ENCODE assay signal across 35 cellular contexts in genomic region chr11:60744114-60744513, GRCh38. TPM values are rescaled to one million over a fixed set of nuclear protein-coding genes. Genes with fewer than 3 reads are reported as not detected.
DNase-seq lines count a peak whose midpoint lies in the region; ATAC-seq and TF ChIP-seq lines count a peak whose summit lies in the region.
"Had no signal": no experiment of that assay in that cellular context is flagged by ENCODE, and none has a peak within 500 bp of the region (broad histone marks: within the 10 kb centered on the region; RNA-seq: fewer than 3 reads in every experiment).

No MANE protein-coding gene starts in this region.

- H3K27ac ChIP-seq in C4-2B = peak overlapping the region; percentile 33; the same call in 1 of the 2 replicates
- H3K27ac ChIP-seq: 22Rv1; A549; BLaER1; BLaER1 treated with 17β-estradiol and CSF1 and Interleukin-3, amounts not matched to agents 10 nM and 100 nM had no signal

- H3K4me3 Mint-ChIP-seq in endothelial cell (ENCODE audit: unreplicated experiment) (no peak overlapping the region), progenitor cell of endocrine pancreas (ENCODE audit: low read depth) (no peak overlapping the region)
- H3K4me3 Mint-ChIP-seq: B cell; CD14-positive monocyte; CD4-positive, alpha-beta memory T cell; CD4-positive, alpha-beta T cell; CD8-positive, alpha-beta memory T cell; CD8-positive, alpha-beta T cell had no signal

- peaks cover 19% of the 10 kb centered on the region for H3K27me3 Mint-ChIP-seq in endothelial cell (ENCODE audit: unreplicated experiment)
- H3K27me3 Mint-ChIP-seq in progenitor cell of endocrine pancreas = peaks cover 2% of the 10 kb centered on the region

- H3K4me1 Mint-ChIP-seq in endothelial cell (ENCODE audit: unreplicated experiment) = peaks cover 36% of the 10 kb centered on the region
- no peaks in the 10 kb centered on the region for H3K4me1 Mint-ChIP-seq in progenitor cell of endocrine pancreas (ENCODE audit: low read depth)
- H3K4me1 Mint-ChIP-seq: B cell; CD4-positive, alpha-beta memory T cell; CD4-positive, CD25-positive, alpha-beta regulatory T cell; CD8-positive, alpha-beta memory T cell had no signal

- H3K9me3 Mint-ChIP-seq in endothelial cell (ENCODE audit: unreplicated experiment) = peaks cover 15% of the 10 kb centered on the region
- peaks cover 7% of the 10 kb centered on the region for H3K9me3 Mint-ChIP-seq in progenitor cell of endocrine pancreas (ENCODE audit: low read depth)

- TF ChIP-seq CTCF in C4-2B (conservative IDR thresholded peaks at IDR 0.05) = no peak
- TF ChIP-seq CTCF in endothelial cell (IDR thresholded peaks at IDR 0.05; ENCODE audit: unreplicated experiment) = no peak
- TF ChIP-seq CTCF in progenitor cell of endocrine pancreas (IDR thresholded peaks at IDR 0.05; ENCODE audit: unreplicated experiment) = no peak

- H3K36me3 Mint-ChIP-seq in endothelial cell (ENCODE audit: low read depth, unreplicated experiment) = peaks cover 10% of the 10 kb centered on the region
- no peaks in the 10 kb centered on the region for H3K36me3 Mint-ChIP-seq in progenitor cell of endocrine pancreas (ENCODE audit: insufficient read depth)
- H3K36me3 Mint-ChIP-seq: CD14-positive monocyte; CD4-positive, alpha-beta memory T cell; CD4-positive, CD25-positive, alpha-beta regulatory T cell; CD8-positive, alpha-beta T cell had no signal

- H3K27ac Mint-ChIP-seq in endothelial cell (ENCODE audit: unreplicated experiment) (peak overlapping the region; percentile 97), progenitor cell of endocrine pancreas (no peak overlapping the region)
- H3K27ac Mint-ChIP-seq: B cell; CD4-positive, alpha-beta memory T cell; CD4-positive, alpha-beta T cell; CD4-positive, CD25-positive, alpha-beta regulatory T cell; CD8-positive, alpha-beta memory T cell; CD8-positive, alpha-beta T cell had no signal

- ATAC-seq in HG02588 (IDR thresholded peaks at IDR 0.05; ENCODE audit: unreplicated experiment) = no peak
- no peak for ATAC-seq in activated CD4-positive, CD25-positive, alpha-beta regulatory T cell treated with anti-CD3 and anti-CD28 coated beads, Interleukin-2, amount 50 U/mL, for 24 hours
- ATAC-seq: A549; CD8-positive, alpha-beta T cell had no signal

- DNase-seq in endothelial cell (ENCODE audit: low spot score) (no peak), mucosa of gallbladder (ENCODE audit: low spot score) (peak; percentile 26), progenitor cell of endocrine pancreas (ENCODE audit: low spot score, unreplicated experiment) (no peak)
- DNase-seq: 8988T; ACHN; AML-193; BE2C; C1 segment of cervical spinal cord; Caco-2; Calu3; CD4-positive, alpha-beta memory T cell; CD4-positive, alpha-beta T cell; CD4-positive, CD25-positive, alpha-beta regulatory T cell; CD8-positive, alpha-beta memory T cell; CD8-positive, alpha-beta T cell; COR-L47; DMS 273 treated with DMSO at 0.1 percent for 48 hours; DMS153; DMS53; DMS79; DMS79 treated with DMSO at 0.1 percent for 48 hours; DND-41; EL had no signal

RNA-seq across cellular contexts. Expression of gene MS4A15, which starts 12.6 kb away (rescaled TPM):
- not detected for total RNA-seq in endothelial cell (ENCODE audit: unreplicated experiment)
- not detected for total RNA-seq in mucosa of gallbladder
- not detected in 2 replicates for total RNA-seq in progenitor cell of endocrine pancreas
- total RNA-seq: A172; A673; B cell; Caco-2; Calu3; CD4-positive, alpha-beta memory T cell; CD4-positive, alpha-beta T cell; CD4-positive, CD25-positive, alpha-beta regulatory T cell; CD8-positive, alpha-beta memory T cell; CD8-positive, alpha-beta T cell; Daoy had no signal

RNA-seq across cellular contexts. Expression of gene MS4A18, which starts 19.6 kb away (rescaled TPM):
- total RNA-seq in endothelial cell (ENCODE audit: unreplicated experiment) (not detected), mucosa of gallbladder (not detected), progenitor cell of endocrine pancreas (not detected in 2 replicates)
- total RNA-seq: A172; A673; B cell; Caco-2; Calu3; CD4-positive, alpha-beta memory T cell; CD4-positive, alpha-beta T cell; CD4-positive, CD25-positive, alpha-beta regulatory T cell; CD8-positive, alpha-beta memory T cell; CD8-positive, alpha-beta T cell; Daoy had no signal

RNA-seq across cellular contexts. Expression of gene MS4A10, which starts 41.0 kb away (rescaled TPM):
- total RNA-seq in endothelial cell (ENCODE audit: unreplicated experiment) = not detected
- total RNA-seq in mucosa of gallbladder = not detected
- total RNA-seq in progenitor cell of endocrine pancreas = not detected in 2 replicates
- total RNA-seq: A172; A673; B cell; Calu3; CD4-positive, alpha-beta memory T cell; CD4-positive, alpha-beta T cell; CD4-positive, CD25-positive, alpha-beta regulatory T cell; CD8-positive, alpha-beta memory T cell; CD8-positive, alpha-beta T cell; Daoy had no signal

RNA-seq across cellular contexts. Expression of gene MS4A8, which starts 44.7 kb away (rescaled TPM):
- total RNA-seq in endothelial cell (ENCODE audit: unreplicated experiment) (not detected), mucosa of gallbladder (61.4 TPM), progenitor cell of endocrine pancreas (5.1 and 6.0 TPM in 2 replicates)
- total RNA-seq: A172; B cell; Caco-2; CD4-positive, alpha-beta memory T cell; CD4-positive, alpha-beta T cell; CD4-positive, CD25-positive, alpha-beta regulatory T cell; CD8-positive, alpha-beta memory T cell; CD8-positive, alpha-beta T cell; Daoy had no signal
